In the genomic region with DNA sequence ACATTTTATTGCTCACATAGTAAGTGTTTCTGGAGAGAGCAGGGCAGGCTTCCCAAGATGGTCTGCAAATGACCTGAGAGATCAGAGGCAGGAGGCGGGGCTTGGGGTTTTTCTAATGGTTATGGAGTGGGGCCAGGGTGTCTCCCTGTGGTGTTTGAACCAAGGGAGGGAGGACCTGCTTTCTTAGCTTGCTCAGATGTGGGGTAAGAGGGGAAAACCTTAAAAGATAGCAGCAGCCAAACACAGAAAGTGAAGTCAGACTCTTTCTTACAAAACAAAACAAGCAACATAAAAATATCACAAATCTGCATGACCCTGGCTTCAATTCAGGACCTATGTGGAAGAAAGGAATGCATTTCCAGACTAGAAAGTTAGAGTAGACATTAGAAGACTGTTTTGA, we compare ENCODE assay signal across 1 cellular context.
TF ChIP-seq lines count a peak whose summit lies in the region.

No MANE protein-coding gene starts in this region.

TF ChIP-seq in WTC11, 78 proteins besides CTCF, POLR2A, EP300 and RAD21 (continued from another document):
- TF ChIP-seq, protein P1, sequence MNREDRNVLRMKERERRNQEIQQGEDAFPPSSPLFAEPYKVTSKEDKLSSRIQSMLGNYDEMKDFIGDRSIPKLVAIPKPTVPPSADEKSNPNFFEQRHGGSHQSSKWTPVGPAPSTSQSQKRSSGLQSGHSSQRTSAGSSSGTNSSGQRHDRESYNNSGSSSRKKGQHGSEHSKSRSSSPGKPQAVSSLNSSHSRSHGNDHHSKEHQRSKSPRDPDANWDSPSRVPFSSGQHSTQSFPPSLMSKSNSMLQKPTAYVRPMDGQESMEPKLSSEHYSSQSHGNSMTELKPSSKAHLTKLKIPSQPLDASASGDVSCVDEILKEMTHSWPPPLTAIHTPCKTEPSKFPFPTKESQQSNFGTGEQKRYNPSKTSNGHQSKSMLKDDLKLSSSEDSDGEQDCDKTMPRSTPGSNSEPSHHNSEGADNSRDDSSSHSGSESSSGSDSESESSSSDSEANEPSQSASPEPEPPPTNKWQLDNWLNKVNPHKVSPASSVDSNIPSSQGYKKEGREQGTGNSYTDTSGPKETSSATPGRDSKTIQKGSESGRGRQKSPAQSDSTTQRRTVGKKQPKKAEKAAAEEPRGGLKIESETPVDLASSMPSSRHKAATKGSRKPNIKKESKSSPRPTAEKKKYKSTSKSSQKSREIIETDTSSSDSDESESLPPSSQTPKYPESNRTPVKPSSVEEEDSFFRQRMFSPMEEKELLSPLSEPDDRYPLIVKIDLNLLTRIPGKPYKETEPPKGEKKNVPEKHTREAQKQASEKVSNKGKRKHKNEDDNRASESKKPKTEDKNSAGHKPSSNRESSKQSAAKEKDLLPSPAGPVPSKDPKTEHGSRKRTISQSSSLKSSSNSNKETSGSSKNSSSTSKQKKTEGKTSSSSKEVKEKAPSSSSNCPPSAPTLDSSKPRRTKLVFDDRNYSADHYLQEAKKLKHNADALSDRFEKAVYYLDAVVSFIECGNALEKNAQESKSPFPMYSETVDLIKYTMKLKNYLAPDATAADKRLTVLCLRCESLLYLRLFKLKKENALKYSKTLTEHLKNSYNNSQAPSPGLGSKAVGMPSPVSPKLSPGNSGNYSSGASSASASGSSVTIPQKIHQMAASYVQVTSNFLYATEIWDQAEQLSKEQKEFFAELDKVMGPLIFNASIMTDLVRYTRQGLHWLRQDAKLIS (CRISPR knock-in tag; IDR thresholded peaks at IDR 0.05; ENCODE audit: borderline replicate concordance) = no peak
- TF ChIP-seq RELA (CRISPR knock-in tag; IDR thresholded peaks at IDR 0.05; ENCODE audit: borderline replicate concordance) (no peak), NR2C2 (CRISPR knock-in tag; IDR thresholded peaks at IDR 0.05) (no peak), KAT7 (CRISPR knock-in tag; IDR thresholded peaks at IDR 0.05; ENCODE audit: borderline replicate concordance) (no peak), ETV6 (CRISPR knock-in tag; IDR thresholded peaks at IDR 0.05) (no peak)
